28 cellular contexts compared by ENCODE assay signal in the genomic region with DNA sequence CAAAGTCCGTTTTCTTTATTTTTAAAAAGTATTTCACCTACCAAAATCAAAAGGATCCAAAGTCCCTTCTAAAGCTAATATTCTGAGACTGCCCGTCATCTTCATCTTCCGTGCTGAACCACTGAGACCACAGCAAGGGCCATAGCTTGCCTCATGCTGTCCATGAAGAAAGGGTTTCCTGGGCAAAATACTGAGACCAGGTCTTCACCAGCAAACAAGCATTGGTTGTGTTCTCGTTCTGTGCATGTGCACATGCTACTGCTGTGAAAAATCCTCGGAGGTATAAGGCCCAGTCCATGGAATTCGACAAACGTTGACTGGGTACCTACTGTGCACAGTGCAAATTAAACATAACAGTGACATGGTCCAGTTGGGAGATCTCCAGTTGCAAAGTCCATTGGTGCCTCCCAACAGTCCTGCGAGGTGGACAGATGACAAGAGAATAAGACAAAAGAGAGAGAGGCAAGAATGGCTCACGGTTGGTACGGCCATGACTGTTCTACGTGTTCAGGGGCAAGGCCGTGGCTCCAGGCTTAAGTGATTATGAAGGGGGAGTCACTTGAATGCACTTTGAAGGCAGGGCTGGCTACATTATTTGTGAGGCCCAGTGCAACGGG.
"Had no signal": no experiment of that assay in that cellular context is flagged by ENCODE, and none has a peak within 500 bp of the region (broad histone marks: within the 10 kb centered on the region; RNA-seq: fewer than 3 reads in every experiment).

No MANE protein-coding gene starts in this region.

- DNase-seq: activated CD4-positive, alpha-beta T cell treated with anti-CD3 and anti-CD28 coated beads for 1 hour; activated CD4-positive, alpha-beta T cell treated with anti-CD3 and anti-CD28 coated beads for 4 hours; activated CD4-positive, alpha-beta T cell treated with anti-CD3 and anti-CD28 coated beads, Interleukin-2, amount 10 ng/mL, durations not matched to agents 7 days and 5 days; activated CD4-positive, alpha-beta T cell treated with anti-CD3 and anti-CD28 coated beads, Interleukin-2, amount 50 U/mL, for 4 hours; activated CD8-positive, alpha-beta memory T cell treated with anti-CD3 and anti-CD28 coated beads for 24 hours; activated CD8-positive, alpha-beta T cell treated with anti-CD3 and anti-CD28 coated beads for 36 hours; activated effector memory CD4-positive, alpha-beta T cell treated with anti-CD3 and anti-CD28 coated beads, Interleukin-2, amount 50 U/mL, for 16 hours; activated naive CD4-positive, alpha-beta T cell treated with anti-CD3 and anti-CD28 coated beads for 36 hours; activated naive CD8-positive, alpha-beta T cell treated with anti-CD3 and anti-CD28 coated beads for 36 hours; activated naive CD8-positive, alpha-beta T cell treated with anti-CD3 and anti-CD28 coated beads, Interleukin-2, amount 50 U/mL, for 24 hours; activated T-cell treated with anti-CD3 and anti-CD28 coated beads, Interleukin-2, amount 50 U/mL, for 1 hour; activated T-cell treated with anti-CD3 and anti-CD28 coated beads, Interleukin-2, amount 50 U/mL, for 48 hours; amygdala; body of pancreas; caudate nucleus; cortex of kidney; effector CD4-positive, alpha-beta T cell; effector memory CD8-positive, alpha-beta T cell; esophagus squamous epithelium; foreskin melanocyte; head of caudate nucleus; T-helper 2 cell had no signal

- H3K27me3 ChIP-seq: adrenal gland, body of pancreas had no signal

- H3K4me1 Mint-ChIP-seq: activated CD4-positive, alpha-beta T cell treated with anti-CD3 and anti-CD28 coated beads, Interleukin-2, amount 10 ng/mL, durations not matched to agents 7 days and 5 days; activated naive CD4-positive, alpha-beta T cell treated with anti-CD3 and anti-CD28 coated beads, Interleukin-2, amount 50 U/mL, for 24 hours had no signal

- H3K9me3 Mint-ChIP-seq: activated CD4-positive, alpha-beta T cell treated with anti-CD3 and anti-CD28 coated beads, Interleukin-2, amount 10 ng/mL, durations not matched to agents 7 days and 5 days; activated CD8-positive, alpha-beta T cell treated with anti-CD3 and anti-CD28 coated beads for 36 hours; activated naive CD4-positive, alpha-beta T cell treated with anti-CD3 and anti-CD28 coated beads for 36 hours; activated naive CD4-positive, alpha-beta T cell treated with anti-CD3 and anti-CD28 coated beads, Interleukin-2, amount 50 U/mL, for 24 hours; activated naive CD8-positive, alpha-beta T cell treated with anti-CD3 and anti-CD28 coated beads for 36 hours; activated naive CD8-positive, alpha-beta T cell treated with anti-CD3 and anti-CD28 coated beads, Interleukin-2, amount 50 U/mL, for 24 hours; activated T-helper 1 cell treated with anti-CD3 and anti-CD28 coated beads, Interleukin-12 subunit alpha, Interleukin-12 subunit beta, Interleukin-2, Interleukin-4 antibody, amounts not matched to agents 30 ng/mL and 10 ng/mL and 1 ng/mL, durations not matched to agents 14 hours and 24 hours and 36 hours; activated T-helper 2 cell treated with anti-CD3 and anti-CD28 coated beads, Interferon-gamma antibody, Interleukin-2, Interleukin-4, amounts not matched to agents 10 μg/mL and 5 μg/mL and 100 μg/mL, durations not matched to agents 14 hours and 24 hours and 36 hours; effector memory CD8-positive, alpha-beta T cell had no signal

- H3K4me3 Mint-ChIP-seq: activated CD4-positive, alpha-beta T cell treated with anti-CD3 and anti-CD28 coated beads, Interleukin-2, amount 10 ng/mL, durations not matched to agents 7 days and 5 days; activated CD8-positive, alpha-beta T cell treated with anti-CD3 and anti-CD28 coated beads for 36 hours; activated naive CD4-positive, alpha-beta T cell treated with anti-CD3 and anti-CD28 coated beads for 36 hours; activated naive CD4-positive, alpha-beta T cell treated with anti-CD3 and anti-CD28 coated beads, Interleukin-2, amount 50 U/mL, for 24 hours; activated naive CD8-positive, alpha-beta T cell treated with anti-CD3 and anti-CD28 coated beads for 36 hours; activated naive CD8-positive, alpha-beta T cell treated with anti-CD3 and anti-CD28 coated beads, Interleukin-2, amount 50 U/mL, for 24 hours; activated T-helper 1 cell treated with anti-CD3 and anti-CD28 coated beads, Interleukin-12 subunit alpha, Interleukin-12 subunit beta, Interleukin-2, Interleukin-4 antibody, amounts not matched to agents 30 ng/mL and 10 ng/mL and 1 ng/mL, durations not matched to agents 14 hours and 24 hours and 36 hours; effector memory CD8-positive, alpha-beta T cell had no signal

- H3K36me3 ChIP-seq: adrenal gland, esophagus squamous epithelium had no signal

- H3K9me3 ChIP-seq: adrenal gland, body of pancreas, esophagus squamous epithelium had no signal

- ATAC-seq: activated CD8-positive, alpha-beta T cell treated with anti-CD3 and anti-CD28 coated beads for 36 hours; activated naive CD8-positive, alpha-beta T cell treated with anti-CD3 and anti-CD28 coated beads, Interleukin-2, amount 50 U/mL, for 24 hours; body of pancreas; effector memory CD8-positive, alpha-beta T cell had no signal

- H3K36me3 Mint-ChIP-seq: activated naive CD4-positive, alpha-beta T cell treated with anti-CD3 and anti-CD28 coated beads, Interleukin-2, amount 50 U/mL, for 24 hours; activated naive CD8-positive, alpha-beta T cell treated with anti-CD3 and anti-CD28 coated beads for 36 hours had no signal

- H3K27me3 Mint-ChIP-seq: activated naive CD4-positive, alpha-beta T cell treated with anti-CD3 and anti-CD28 coated beads, Interleukin-2, amount 50 U/mL, for 24 hours; activated naive CD8-positive, alpha-beta T cell treated with anti-CD3 and anti-CD28 coated beads for 36 hours had no signal

- H3K4me3 ChIP-seq: adrenal gland, body of pancreas, esophagus squamous epithelium had no signal

- H3K27ac Mint-ChIP-seq: activated CD4-positive, alpha-beta T cell treated with anti-CD3 and anti-CD28 coated beads, Interleukin-2, amount 10 ng/mL, durations not matched to agents 7 days and 5 days; activated CD8-positive, alpha-beta T cell treated with anti-CD3 and anti-CD28 coated beads for 36 hours; activated naive CD4-positive, alpha-beta T cell treated with anti-CD3 and anti-CD28 coated beads for 36 hours; activated naive CD4-positive, alpha-beta T cell treated with anti-CD3 and anti-CD28 coated beads, Interleukin-2, amount 50 U/mL, for 24 hours; activated naive CD8-positive, alpha-beta T cell treated with anti-CD3 and anti-CD28 coated beads for 36 hours; activated naive CD8-positive, alpha-beta T cell treated with anti-CD3 and anti-CD28 coated beads, Interleukin-2, amount 50 U/mL, for 24 hours; activated T-helper 1 cell treated with anti-CD3 and anti-CD28 coated beads, Interleukin-12 subunit alpha, Interleukin-12 subunit beta, Interleukin-2, Interleukin-4 antibody, amounts not matched to agents 30 ng/mL and 10 ng/mL and 1 ng/mL, durations not matched to agents 14 hours and 24 hours and 36 hours; activated T-helper 2 cell treated with anti-CD3 and anti-CD28 coated beads, Interferon-gamma antibody, Interleukin-2, Interleukin-4, amounts not matched to agents 10 μg/mL and 5 μg/mL and 100 μg/mL, durations not matched to agents 14 hours and 24 hours and 36 hours; effector memory CD8-positive, alpha-beta T cell had no signal

- FAIRE-seq: colon had no signal

- H3K27ac ChIP-seq: body of pancreas, epithelial cell of prostate had no signal
